In the genomic region with DNA sequence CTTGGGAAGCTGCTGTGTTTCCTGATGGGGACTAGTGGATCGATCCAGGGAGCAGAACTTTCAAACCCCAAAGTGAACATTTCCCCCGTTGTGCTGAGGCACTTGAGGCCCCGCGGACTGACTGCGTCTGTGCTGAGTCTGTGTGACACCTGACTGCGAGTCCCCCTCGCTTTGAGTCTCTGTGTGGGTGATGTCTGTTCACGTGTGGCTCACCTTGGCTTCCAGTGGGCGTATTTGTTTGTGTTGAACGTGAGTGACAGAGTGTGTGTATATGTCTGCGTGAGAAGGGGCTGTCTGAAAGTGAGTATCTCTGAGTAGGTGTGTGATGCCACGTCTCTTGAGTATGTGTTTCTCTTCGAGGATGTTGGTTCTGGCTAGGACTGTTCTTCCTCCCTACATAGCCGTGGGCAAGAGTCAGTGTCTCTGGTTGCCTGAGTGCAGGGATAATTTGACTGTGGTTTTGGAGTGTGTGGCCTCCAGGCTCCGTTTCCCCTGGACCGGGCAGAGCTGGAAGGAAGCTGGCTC, we compare ENCODE assay signal across 8 cellular contexts. TPM values are rescaled to one million over a fixed set of nuclear protein-coding genes. Genes with fewer than 3 reads are reported as not detected.
DNase-seq lines count a peak whose midpoint lies in the region; ATAC-seq and TF ChIP-seq lines count a peak whose summit lies in the region.

No MANE protein-coding gene starts in this region.

- CTCF ChIA-PET in CD4-positive, alpha-beta T cell (lab: Charles Lee): no interaction called here

- H3K36me3 ChIP-seq in iPS DF 6.9 (ENCODE audit: control insufficient read depth, insufficient read depth, low read length): no peaks in the 10 kb centered on the region

- H3K9me3 ChIP-seq in CD4-positive, alpha-beta T cell (ENCODE audit: control insufficient read depth, low read length): no peaks in the 10 kb centered on the region
- H3K9me3 ChIP-seq in iPS DF 6.9 (ENCODE audit: control insufficient read depth, insufficient read depth, low read length): no peaks in the 10 kb centered on the region

- no peaks in the 10 kb centered on the region for H3K36me3 Mint-ChIP-seq in CD4-positive, alpha-beta T cell (ENCODE audit: low read depth)
- no peaks in the 10 kb centered on the region for H3K36me3 Mint-ChIP-seq in activated T-helper 2 cell treated with anti-CD3 and anti-CD28 coated beads, Interferon-gamma antibody, Interleukin-2, Interleukin-4, amounts not matched to agents 10 μg/mL and 5 μg/mL and 100 μg/mL, durations not matched to agents 14 hours and 24 hours and 36 hours (ENCODE audit: low read depth)

- no peak for DNase-seq in CD4-positive, alpha-beta T cell
- peak; percentile 44 for DNase-seq in HT1080 (ENCODE audit: low read depth)
- no peak for DNase-seq in activated T-helper 2 cell treated with anti-CD3 and anti-CD28 coated beads, Interferon-gamma antibody, Interleukin-2, Interleukin-4, amounts not matched to agents 10 μg/mL and 5 μg/mL and 100 μg/mL, durations not matched to agents 14 hours and 24 hours and 36 hours (ENCODE audit: low spot score)
- no peak for DNase-seq in iPS DF 6.9 (ENCODE audit: low read depth, low spot score)
- DNase-seq in stimulated activated CD4-positive, alpha-beta T cell treated with anti-CD3 and anti-CD28 coated beads, Interleukin-2, amount 100 ng/mL, for 4 hours (ENCODE audit: low read depth): peak; percentile 12
- DNase-seq in NCI-H1092 treated with DMSO at 0.1 percent for 48 hours (lab: John Stamatoyannopoulos, UW): no peak
- no peak for DNase-seq in central memory CD4-positive, alpha-beta T cell

- no CpG with 5 or more reads among the region's 16 CpGs for WGBS in iPS DF 6.9 (ENCODE audit: insufficient coverage, insufficient read length)

- peak overlapping the region; percentile 40 for H3K4me3 Mint-ChIP-seq in CD4-positive, alpha-beta T cell
- peak overlapping the region; percentile 75 for H3K4me3 Mint-ChIP-seq in activated T-helper 2 cell treated with anti-CD3 and anti-CD28 coated beads, Interferon-gamma antibody, Interleukin-2, Interleukin-4, amounts not matched to agents 10 μg/mL and 5 μg/mL and 100 μg/mL, durations not matched to agents 14 hours and 24 hours and 36 hours (ENCODE audit: low read depth)

- no peak for TF ChIP-seq CTCF in CD4-positive, alpha-beta T cell (IDR thresholded peaks at IDR 0.05)

- peaks cover 60% of the 10 kb centered on the region for H3K27me3 ChIP-seq in CD4-positive, alpha-beta T cell (ENCODE audit: control insufficient read depth, insufficient read depth, low read length)
- H3K27me3 ChIP-seq in iPS DF 6.9 (ENCODE audit: control insufficient read depth, insufficient read depth, low read length): no peaks in the 10 kb centered on the region

- ATAC-seq in CD4-positive, alpha-beta T cell (ENCODE audit: poor library complexity): no peak
- no peak for ATAC-seq in HG03139 (IDR thresholded peaks at IDR 0.05; ENCODE audit: unreplicated experiment)

- peaks cover 16% of the 10 kb centered on the region for H3K4me1 ChIP-seq in iPS DF 6.9 (ENCODE audit: control insufficient read depth, insufficient read depth, low read length)

- peaks cover 64% of the 10 kb centered on the region for H3K27me3 Mint-ChIP-seq in CD4-positive, alpha-beta T cell
- H3K27me3 Mint-ChIP-seq in activated T-helper 2 cell treated with anti-CD3 and anti-CD28 coated beads, Interferon-gamma antibody, Interleukin-2, Interleukin-4, amounts not matched to agents 10 μg/mL and 5 μg/mL and 100 μg/mL, durations not matched to agents 14 hours and 24 hours and 36 hours (ENCODE audit: low read depth): peaks cover 52% of the 10 kb centered on the region

- H3K27ac ChIP-seq in CD4-positive, alpha-beta T cell (ENCODE audit: low read depth, low read length): no peak overlapping the region
- H3K27ac ChIP-seq in iPS DF 6.9 (ENCODE audit: low read length): no peak overlapping the region

- no peak overlapping the region for H3K27ac Mint-ChIP-seq in CD4-positive, alpha-beta T cell
- no peak overlapping the region for H3K27ac Mint-ChIP-seq in activated T-helper 2 cell treated with anti-CD3 and anti-CD28 coated beads, Interferon-gamma antibody, Interleukin-2, Interleukin-4, amounts not matched to agents 10 μg/mL and 5 μg/mL and 100 μg/mL, durations not matched to agents 14 hours and 24 hours and 36 hours

- no peaks in the 10 kb centered on the region for H3K9me3 Mint-ChIP-seq in CD4-positive, alpha-beta T cell
- H3K9me3 Mint-ChIP-seq in activated T-helper 2 cell treated with anti-CD3 and anti-CD28 coated beads, Interferon-gamma antibody, Interleukin-2, Interleukin-4, amounts not matched to agents 10 μg/mL and 5 μg/mL and 100 μg/mL, durations not matched to agents 14 hours and 24 hours and 36 hours: no peaks in the 10 kb centered on the region

- intact Hi-C loops in CD4-positive, alpha-beta T cell (cut with DNase I, micrococcal nuclease): no loop called here
- intact Hi-C loops in activated T-helper 2 cell treated with anti-CD3 and anti-CD28 coated beads, Interferon-gamma antibody, Interleukin-2, Interleukin-4, amounts not matched to agents 10 μg/mL and 5 μg/mL and 100 μg/mL, durations not matched to agents 14 hours and 24 hours and 36 hours (cut with micrococcal nuclease): no loop called here

- H3K4me3 ChIP-seq in iPS DF 6.9 (ENCODE audit: low read length): peak overlapping the region; percentile 68; the same call in 1 of the 2 replicates

- peaks cover 16% of the 10 kb centered on the region for H3K4me1 Mint-ChIP-seq in CD4-positive, alpha-beta T cell (ENCODE audit: low read depth)
- H3K4me1 Mint-ChIP-seq in activated T-helper 2 cell treated with anti-CD3 and anti-CD28 coated beads, Interferon-gamma antibody, Interleukin-2, Interleukin-4, amounts not matched to agents 10 μg/mL and 5 μg/mL and 100 μg/mL, durations not matched to agents 14 hours and 24 hours and 36 hours (ENCODE audit: low read depth): peaks cover 12% of the 10 kb centered on the region

- POLR2A ChIA-PET in CD4-positive, alpha-beta T cell (lab: Charles Lee): no interaction called here

RNA-seq across cellular contexts. Expression of gene TEAD4, which starts 1.3 kb away (rescaled TPM):
- total RNA-seq in CD4-positive, alpha-beta T cell: not detected
- 61.9 and 80.0 TPM in 2 replicates for total RNA-seq in HT1080 (2014; rRNA removed; shearing (Covaris generic))
- polyA plus RNA-seq in HT1080 (2015; cell fraction: cytosol; rRNA removed): 49.9 and 61.6 TPM in 2 replicates
- 37.0 and 37.9 TPM in 2 replicates for polyA plus RNA-seq in HT1080 (2015; cell fraction: nucleus; rRNA removed)
- 12.7 and 13.7 TPM in 2 replicates for total RNA-seq in activated T-helper 2 cell treated with anti-CD3 and anti-CD28 coated beads, Interferon-gamma antibody, Interleukin-2, Interleukin-4, amounts not matched to agents 10 μg/mL and 5 μg/mL and 100 μg/mL, durations not matched to agents 14 hours and 24 hours and 36 hours

Comparison
In these comparisons a context has a peak if more than half of its experiments do, and no peak if none do; other contexts are left out.
1. DNase-seq: peak in HT1080 (single experiment) and stimulated activated CD4-positive, alpha-beta T cell treated with anti-CD3 and anti-CD28 coated beads, Interleukin-2, amount 100 ng/mL, for 4 hours (single experiment); none in CD4-positive, alpha-beta T cell (0 of 10), activated T-helper 2 cell treated with anti-CD3 and anti-CD28 coated beads, Interferon-gamma antibody, Interleukin-2, Interleukin-4, amounts not matched to agents 10 μg/mL and 5 μg/mL and 100 μg/mL, durations not matched to agents 14 hours and 24 hours and 36 hours (single experiment), iPS DF 6.9 (single experiment), NCI-H1092 treated with DMSO at 0.1 percent for 48 hours (single experiment) and central memory CD4-positive, alpha-beta T cell (single experiment).
2. RNA of gene TEAD4, which starts 1.3 kb away (total RNA-seq): 61.9 to 80.0 TPM in HT1080 and 12.7 to 13.7 TPM in activated T-helper 2 cell treated with anti-CD3 and anti-CD28 coated beads, Interferon-gamma antibody, Interleukin-2, Interleukin-4, amounts not matched to agents 10 μg/mL and 5 μg/mL and 100 μg/mL, durations not matched to agents 14 hours and 24 hours and 36 hours; not detected in CD4-positive, alpha-beta T cell; every median in the first group is over 10 times any median in the second.